1 cellular context compared by ENCODE assay signal in the genomic region with DNA sequence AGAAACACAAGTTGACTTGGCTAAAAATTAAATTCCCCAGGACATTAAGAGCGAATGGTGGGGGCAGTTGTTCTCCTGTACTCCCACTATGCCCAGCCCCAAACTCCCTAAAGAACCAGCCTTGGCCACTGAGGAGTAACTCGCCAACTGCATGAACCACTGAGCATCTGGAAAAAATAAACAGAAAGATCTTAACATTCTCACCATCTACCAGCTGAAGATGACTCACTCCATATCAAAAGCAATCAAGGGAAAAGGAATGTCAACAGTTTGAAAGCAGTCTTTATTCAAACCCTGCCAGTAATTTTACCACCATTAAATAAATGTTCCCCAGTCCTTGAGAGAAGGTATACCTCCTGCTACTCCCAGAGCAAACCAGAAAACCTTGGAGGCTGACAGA.
A peak's percentile ranks its signal among the peaks of the same experiment; 100 is the strongest.
TF ChIP-seq lines count a peak whose summit lies in the region.

No MANE protein-coding gene starts in this region.

TF ChIP-seq in HEK293, 187 proteins besides CTCF, POLR2A, EP300 and RAD21 (continued from another document and continues in another):
- TF ChIP-seq, protein P1, sequence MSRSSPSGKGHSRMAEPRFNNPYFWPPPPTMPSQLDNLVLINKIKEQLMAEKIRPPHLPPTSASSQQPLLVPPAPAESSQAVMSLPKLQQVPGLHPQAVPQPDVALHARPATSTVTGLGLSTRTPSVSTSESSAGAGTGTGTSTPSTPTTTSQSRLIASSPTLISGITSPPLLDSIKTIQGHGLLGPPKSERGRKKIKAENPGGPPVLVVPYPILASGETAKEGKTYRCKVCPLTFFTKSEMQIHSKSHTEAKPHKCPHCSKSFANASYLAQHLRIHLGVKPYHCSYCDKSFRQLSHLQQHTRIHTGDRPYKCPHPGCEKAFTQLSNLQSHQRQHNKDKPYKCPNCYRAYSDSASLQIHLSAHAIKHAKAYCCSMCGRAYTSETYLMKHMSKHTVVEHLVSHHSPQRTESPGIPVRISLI (tag by site-specific recombination; IDR thresholded peaks at IDR 0.05) = no peak
- no peak for TF ChIP-seq ZNF521 (tag by site-specific recombination; IDR thresholded peaks at IDR 0.05)
- TF ChIP-seq ZNF747 (tag by site-specific recombination; IDR thresholded peaks at IDR 0.05) = no peak
- TF ChIP-seq ZNF423 (tag by site-specific recombination; IDR thresholded peaks at IDR 0.05) = no peak
- no peak for TF ChIP-seq YY2 (tag by site-specific recombination; IDR thresholded peaks at IDR 0.05)
- TF ChIP-seq ZNF549 (tag by site-specific recombination; IDR thresholded peaks at IDR 0.05) = peak; percentile 79
- TF ChIP-seq ZBTB8A (tag by site-specific recombination; IDR thresholded peaks at IDR 0.05) = no peak
- TF ChIP-seq, protein P2, sequence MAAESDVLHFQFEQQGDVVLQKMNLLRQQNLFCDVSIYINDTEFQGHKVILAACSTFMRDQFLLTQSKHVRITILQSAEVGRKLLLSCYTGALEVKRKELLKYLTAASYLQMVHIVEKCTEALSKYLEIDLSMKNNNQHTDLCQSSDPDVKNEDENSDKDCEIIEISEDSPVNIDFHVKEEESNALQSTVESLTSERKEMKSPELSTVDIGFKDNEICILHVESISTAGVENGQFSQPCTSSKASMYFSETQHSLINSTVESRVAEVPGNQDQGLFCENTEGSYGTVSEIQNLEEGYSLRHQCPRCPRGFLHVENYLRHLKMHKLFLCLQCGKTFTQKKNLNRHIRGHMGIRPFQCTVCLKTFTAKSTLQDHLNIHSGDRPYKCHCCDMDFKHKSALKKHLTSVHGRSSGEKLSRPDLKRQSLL (tag by site-specific recombination; IDR thresholded peaks at IDR 0.05) = no peak
- TF ChIP-seq ZNF350 (tag by site-specific recombination; IDR thresholded peaks at IDR 0.05) = no peak
- no peak for TF ChIP-seq ZNF654 (tag by site-specific recombination; IDR thresholded peaks at IDR 0.05; ENCODE audit: low read depth)
- TF ChIP-seq, protein P3, sequence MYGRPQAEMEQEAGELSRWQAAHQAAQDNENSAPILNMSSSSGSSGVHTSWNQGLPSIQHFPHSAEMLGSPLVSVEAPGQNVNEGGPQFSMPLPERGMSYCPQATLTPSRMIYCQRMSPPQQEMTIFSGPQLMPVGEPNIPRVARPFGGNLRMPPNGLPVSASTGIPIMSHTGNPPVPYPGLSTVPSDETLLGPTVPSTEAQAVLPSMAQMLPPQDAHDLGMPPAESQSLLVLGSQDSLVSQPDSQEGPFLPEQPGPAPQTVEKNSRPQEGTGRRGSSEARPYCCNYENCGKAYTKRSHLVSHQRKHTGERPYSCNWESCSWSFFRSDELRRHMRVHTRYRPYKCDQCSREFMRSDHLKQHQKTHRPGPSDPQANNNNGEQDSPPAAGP (tag by site-specific recombination; IDR thresholded peaks at IDR 0.05) = no peak
- TF ChIP-seq ZNF707 (tag by site-specific recombination; IDR thresholded peaks at IDR 0.05) = no peak
- TF ChIP-seq ZNF777 (tag by site-specific recombination; IDR thresholded peaks at IDR 0.05; ENCODE audit: borderline replicate concordance) = no peak
- TF ChIP-seq, protein P4, sequence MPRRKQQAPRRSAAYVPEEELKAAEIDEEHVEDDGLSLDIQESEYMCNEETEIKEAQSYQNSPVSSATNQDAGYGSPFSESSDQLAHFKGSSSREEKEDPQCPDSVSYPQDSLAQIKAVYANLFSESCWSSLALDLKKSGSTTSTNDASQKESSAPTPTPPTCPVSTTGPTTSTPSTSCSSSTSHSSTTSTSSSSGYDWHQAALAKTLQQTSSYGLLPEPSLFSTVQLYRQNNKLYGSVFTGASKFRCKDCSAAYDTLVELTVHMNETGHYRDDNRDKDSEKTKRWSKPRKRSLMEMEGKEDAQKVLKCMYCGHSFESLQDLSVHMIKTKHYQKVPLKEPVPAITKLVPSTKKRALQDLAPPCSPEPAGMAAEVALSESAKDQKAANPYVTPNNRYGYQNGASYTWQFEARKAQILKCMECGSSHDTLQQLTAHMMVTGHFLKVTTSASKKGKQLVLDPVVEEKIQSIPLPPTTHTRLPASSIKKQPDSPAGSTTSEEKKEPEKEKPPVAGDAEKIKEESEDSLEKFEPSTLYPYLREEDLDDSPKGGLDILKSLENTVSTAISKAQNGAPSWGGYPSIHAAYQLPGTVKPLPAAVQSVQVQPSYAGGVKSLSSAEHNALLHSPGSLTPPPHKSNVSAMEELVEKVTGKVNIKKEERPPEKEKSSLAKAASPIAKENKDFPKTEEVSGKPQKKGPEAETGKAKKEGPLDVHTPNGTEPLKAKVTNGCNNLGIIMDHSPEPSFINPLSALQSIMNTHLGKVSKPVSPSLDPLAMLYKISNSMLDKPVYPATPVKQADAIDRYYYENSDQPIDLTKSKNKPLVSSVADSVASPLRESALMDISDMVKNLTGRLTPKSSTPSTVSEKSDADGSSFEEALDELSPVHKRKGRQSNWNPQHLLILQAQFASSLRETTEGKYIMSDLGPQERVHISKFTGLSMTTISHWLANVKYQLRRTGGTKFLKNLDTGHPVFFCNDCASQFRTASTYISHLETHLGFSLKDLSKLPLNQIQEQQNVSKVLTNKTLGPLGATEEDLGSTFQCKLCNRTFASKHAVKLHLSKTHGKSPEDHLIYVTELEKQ (tag by site-specific recombination; IDR thresholded peaks at IDR 0.05; ENCODE audit: borderline replicate concordance) = 0 out of 2 replicates have a peak, but pooled peaks have one; percentile 75
- TF ChIP-seq ZNF341 (tag by site-specific recombination; IDR thresholded peaks at IDR 0.05; ENCODE audit: low read depth) = no peak
- TF ChIP-seq, protein P5, sequence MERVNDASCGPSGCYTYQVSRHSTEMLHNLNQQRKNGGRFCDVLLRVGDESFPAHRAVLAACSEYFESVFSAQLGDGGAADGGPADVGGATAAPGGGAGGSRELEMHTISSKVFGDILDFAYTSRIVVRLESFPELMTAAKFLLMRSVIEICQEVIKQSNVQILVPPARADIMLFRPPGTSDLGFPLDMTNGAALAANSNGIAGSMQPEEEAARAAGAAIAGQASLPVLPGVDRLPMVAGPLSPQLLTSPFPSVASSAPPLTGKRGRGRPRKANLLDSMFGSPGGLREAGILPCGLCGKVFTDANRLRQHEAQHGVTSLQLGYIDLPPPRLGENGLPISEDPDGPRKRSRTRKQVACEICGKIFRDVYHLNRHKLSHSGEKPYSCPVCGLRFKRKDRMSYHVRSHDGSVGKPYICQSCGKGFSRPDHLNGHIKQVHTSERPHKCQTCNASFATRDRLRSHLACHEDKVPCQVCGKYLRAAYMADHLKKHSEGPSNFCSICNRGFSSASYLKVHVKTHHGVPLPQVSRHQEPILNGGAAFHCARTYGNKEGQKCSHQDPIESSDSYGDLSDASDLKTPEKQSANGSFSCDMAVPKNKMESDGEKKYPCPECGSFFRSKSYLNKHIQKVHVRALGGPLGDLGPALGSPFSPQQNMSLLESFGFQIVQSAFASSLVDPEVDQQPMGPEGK (tag by site-specific recombination; IDR thresholded peaks at IDR 0.05) = no peak
- no peak for TF ChIP-seq ZNF837 (tag by site-specific recombination; IDR thresholded peaks at IDR 0.05)
- TF ChIP-seq, protein P6, sequence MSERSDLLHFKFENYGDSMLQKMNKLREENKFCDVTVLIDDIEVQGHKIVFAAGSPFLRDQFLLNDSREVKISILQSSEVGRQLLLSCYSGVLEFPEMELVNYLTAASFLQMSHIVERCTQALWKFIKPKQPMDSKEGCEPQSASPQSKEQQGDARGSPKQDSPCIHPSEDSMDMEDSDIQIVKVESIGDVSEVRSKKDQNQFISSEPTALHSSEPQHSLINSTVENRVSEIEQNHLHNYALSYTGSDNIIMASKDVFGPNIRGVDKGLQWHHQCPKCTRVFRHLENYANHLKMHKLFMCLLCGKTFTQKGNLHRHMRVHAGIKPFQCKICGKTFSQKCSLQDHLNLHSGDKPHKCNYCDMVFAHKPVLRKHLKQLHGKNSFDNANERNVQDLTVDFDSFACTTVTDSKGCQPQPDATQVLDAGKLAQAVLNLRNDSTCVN (tag by site-specific recombination; optimal IDR thresholded peaks at IDR 0.05) = no peak
- peak; percentile 53; the same call in 1 of the 2 replicates for TF ChIP-seq ZEB2 (tag by site-specific recombination; IDR thresholded peaks at IDR 0.05)
- no peak for TF ChIP-seq IKZF3 (tag by site-specific recombination; IDR thresholded peaks at IDR 0.05)
- no peak for TF ChIP-seq SALL2 (tag by site-specific recombination; IDR thresholded peaks at IDR 0.05; ENCODE audit: borderline replicate concordance)
- TF ChIP-seq GFI1B (tag by site-specific recombination; IDR thresholded peaks at IDR 0.05) = no peak
- no peak for TF ChIP-seq MYNN (tag by site-specific recombination; IDR thresholded peaks at IDR 0.05; ENCODE audit: borderline replicate concordance)
- TF ChIP-seq WT1 (tag by site-specific recombination; IDR thresholded peaks at IDR 0.05) = 0 out of 2 replicates have a peak, but pooled peaks have one; percentile 50
- TF ChIP-seq ZNF324 (tag by site-specific recombination; IDR thresholded peaks at IDR 0.05) = no peak
- TF ChIP-seq ZNF791 (tag by site-specific recombination; IDR thresholded peaks at IDR 0.05) = no peak
- TF ChIP-seq RBAK (tag by site-specific recombination; IDR thresholded peaks at IDR 0.05) = no peak
- no peak for TF ChIP-seq ZFP37 (tag by site-specific recombination; IDR thresholded peaks at IDR 0.05)
- no peak for TF ChIP-seq ZFHX2 (tag by site-specific recombination; conservative IDR thresholded peaks at IDR 0.05)
- no peak for TF ChIP-seq ZNF585B (tag by site-specific recombination; IDR thresholded peaks at IDR 0.05)
- TF ChIP-seq FEZF1 (tag by site-specific recombination; IDR thresholded peaks at IDR 0.05) = no peak
- no peak for TF ChIP-seq ZNF624 (tag by site-specific recombination; IDR thresholded peaks at IDR 0.05)
- TF ChIP-seq, protein P7, sequence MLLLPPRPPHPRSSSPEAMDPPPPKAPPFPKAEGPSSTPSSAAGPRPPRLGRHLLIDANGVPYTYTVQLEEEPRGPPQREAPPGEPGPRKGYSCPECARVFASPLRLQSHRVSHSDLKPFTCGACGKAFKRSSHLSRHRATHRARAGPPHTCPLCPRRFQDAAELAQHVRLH (tag by site-specific recombination; IDR thresholded peaks at IDR 0.05) = no peak
- no peak for TF ChIP-seq HOXD13 (CRISPR knock-in tag; IDR thresholded peaks at IDR 0.05; ENCODE audit: borderline replicate concordance)
- no peak for TF ChIP-seq ZNF354C (tag by site-specific recombination; IDR thresholded peaks at IDR 0.05; ENCODE audit: borderline replicate concordance, low read depth)
- TF ChIP-seq GLI2 (tag by site-specific recombination; IDR thresholded peaks at IDR 0.05; ENCODE audit: borderline replicate concordance, low read depth) = no peak
- no peak for TF ChIP-seq ZNF274 (IDR thresholded peaks at IDR 0.05; ENCODE audit: low read length)
- no peak for TF ChIP-seq ZNF274 (tag by site-specific recombination; IDR thresholded peaks at IDR 0.05; ENCODE audit: borderline replicate concordance)
- no peak for TF ChIP-seq ZNF600 (tag by site-specific recombination; IDR thresholded peaks at IDR 0.05)
- no peak for TF ChIP-seq ZNF16 (tag by site-specific recombination; IDR thresholded peaks at IDR 0.05; ENCODE audit: low read depth)
- no peak for TF ChIP-seq ZSCAN16 (tag by site-specific recombination; IDR thresholded peaks at IDR 0.05)
- TF ChIP-seq, protein P8, sequence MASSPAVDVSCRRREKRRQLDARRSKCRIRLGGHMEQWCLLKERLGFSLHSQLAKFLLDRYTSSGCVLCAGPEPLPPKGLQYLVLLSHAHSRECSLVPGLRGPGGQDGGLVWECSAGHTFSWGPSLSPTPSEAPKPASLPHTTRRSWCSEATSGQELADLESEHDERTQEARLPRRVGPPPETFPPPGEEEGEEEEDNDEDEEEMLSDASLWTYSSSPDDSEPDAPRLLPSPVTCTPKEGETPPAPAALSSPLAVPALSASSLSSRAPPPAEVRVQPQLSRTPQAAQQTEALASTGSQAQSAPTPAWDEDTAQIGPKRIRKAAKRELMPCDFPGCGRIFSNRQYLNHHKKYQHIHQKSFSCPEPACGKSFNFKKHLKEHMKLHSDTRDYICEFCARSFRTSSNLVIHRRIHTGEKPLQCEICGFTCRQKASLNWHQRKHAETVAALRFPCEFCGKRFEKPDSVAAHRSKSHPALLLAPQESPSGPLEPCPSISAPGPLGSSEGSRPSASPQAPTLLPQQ (tag by site-specific recombination; IDR thresholded peaks at IDR 0.05) = no peak
- no peak for TF ChIP-seq ZNF174 (tag by site-specific recombination; IDR thresholded peaks at IDR 0.05)
- no peak for TF ChIP-seq BCL11A (tag by site-specific recombination; IDR thresholded peaks at IDR 0.05; ENCODE audit: low read depth)
- no peak for TF ChIP-seq GLI4 (tag by site-specific recombination; IDR thresholded peaks at IDR 0.05)
- no peak for TF ChIP-seq ZNF133 (tag by site-specific recombination; IDR thresholded peaks at IDR 0.05)
- no peak for TF ChIP-seq ZNF416 (tag by site-specific recombination; IDR thresholded peaks at IDR 0.05)
- TF ChIP-seq MEIS1 (CRISPR knock-in tag; IDR thresholded peaks at IDR 0.05; ENCODE audit: borderline replicate concordance) = no peak
- no peak for TF ChIP-seq ZNF157 (tag by site-specific recombination; IDR thresholded peaks at IDR 0.05)
- TF ChIP-seq ZNF596 (tag by site-specific recombination; IDR thresholded peaks at IDR 0.05) = no peak
- TF ChIP-seq, protein P9, sequence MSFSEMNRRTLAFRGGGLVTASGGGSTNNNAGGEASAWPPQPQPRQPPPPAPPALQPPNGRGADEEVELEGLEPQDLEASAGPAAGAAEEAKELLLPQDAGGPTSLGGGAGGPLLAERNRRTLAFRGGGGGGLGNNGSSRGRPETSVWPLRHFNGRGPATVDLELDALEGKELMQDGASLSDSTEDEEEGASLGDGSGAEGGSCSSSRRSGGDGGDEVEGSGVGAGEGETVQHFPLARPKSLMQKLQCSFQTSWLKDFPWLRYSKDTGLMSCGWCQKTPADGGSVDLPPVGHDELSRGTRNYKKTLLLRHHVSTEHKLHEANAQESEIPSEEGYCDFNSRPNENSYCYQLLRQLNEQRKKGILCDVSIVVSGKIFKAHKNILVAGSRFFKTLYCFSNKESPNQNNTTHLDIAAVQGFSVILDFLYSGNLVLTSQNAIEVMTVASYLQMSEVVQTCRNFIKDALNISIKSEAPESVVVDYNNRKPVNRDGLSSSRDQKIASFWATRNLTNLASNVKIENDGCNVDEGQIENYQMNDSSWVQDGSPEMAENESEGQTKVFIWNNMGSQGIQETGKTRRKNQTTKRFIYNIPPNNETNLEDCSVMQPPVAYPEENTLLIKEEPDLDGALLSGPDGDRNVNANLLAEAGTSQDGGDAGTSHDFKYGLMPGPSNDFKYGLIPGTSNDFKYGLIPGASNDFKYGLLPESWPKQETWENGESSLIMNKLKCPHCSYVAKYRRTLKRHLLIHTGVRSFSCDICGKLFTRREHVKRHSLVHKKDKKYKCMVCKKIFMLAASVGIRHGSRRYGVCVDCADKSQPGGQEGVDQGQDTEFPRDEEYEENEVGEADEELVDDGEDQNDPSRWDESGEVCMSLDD (tag by site-specific recombination; IDR thresholded peaks at IDR 0.05) = no peak
- TF ChIP-seq SETDB1 (IDR thresholded peaks at IDR 0.05; ENCODE audit: insufficient read length, low read length) = no peak
- TF ChIP-seq ZBTB21 (tag by site-specific recombination; IDR thresholded peaks at IDR 0.05) = no peak
- TF ChIP-seq ZNF785 (tag by site-specific recombination; IDR thresholded peaks at IDR 0.05) = no peak
